14 cellular contexts compared by ENCODE assay signal in genomic region chr22:33054276-33054675, GRCh38. TPM values are rescaled to one million over a fixed set of nuclear protein-coding genes. Genes with fewer than 3 reads are reported as not detected.
"Had no signal": no experiment of that assay in that cellular context is flagged by ENCODE, and none has a peak within 500 bp of the region (broad histone marks: within the 10 kb centered on the region; RNA-seq: fewer than 3 reads in every experiment).

No MANE protein-coding gene starts in this region.

- H2AFZ ChIP-seq: parathyroid adenoma had no signal

- H3K4me3 Mint-ChIP-seq: activated CD4-positive, alpha-beta T cell treated with anti-CD3 and anti-CD28 coated beads, Interleukin-2, amount 10 ng/mL, durations not matched to agents 24 days and 14 days; T-helper 1 cell treated with Interleukin-12 subunit alpha and Interleukin-12 subunit beta and Interleukin-4 antibody, amounts not matched to agents 30 μg/mL and 1 μg/mL, for 36 hours had no signal

- H3K9ac ChIP-seq: parathyroid adenoma had no signal

- H3K9me3 Mint-ChIP-seq: activated CD4-positive, alpha-beta T cell treated with anti-CD3 and anti-CD28 coated beads, Interleukin-2, amount 10 ng/mL, durations not matched to agents 24 days and 14 days; T-helper 1 cell treated with Interleukin-12 subunit alpha and Interleukin-12 subunit beta and Interleukin-4 antibody, amounts not matched to agents 30 μg/mL and 1 μg/mL, for 36 hours had no signal

- H3K27ac Mint-ChIP-seq: activated CD4-positive, alpha-beta T cell treated with anti-CD3 and anti-CD28 coated beads, Interleukin-2, amount 10 ng/mL, durations not matched to agents 24 days and 14 days; T-helper 1 cell treated with Interleukin-12 subunit alpha and Interleukin-12 subunit beta and Interleukin-4 antibody, amounts not matched to agents 30 μg/mL and 1 μg/mL, for 36 hours had no signal

- H3K79me2 ChIP-seq: parathyroid adenoma had no signal

- DNase-seq: activated CD4-positive, alpha-beta T cell treated with anti-CD3 and anti-CD28 coated beads, Interleukin-2, amount 10 ng/mL, durations not matched to agents 24 days and 14 days; activated CD4-positive, CD25-positive, alpha-beta regulatory T cell; activated naive CD4-positive, alpha-beta T cell; activated T-cell treated with anti-CD3 and anti-CD28 coated beads for 4 hours; anterior cingulate cortex; cortex of kidney; effector CD8-positive, alpha-beta T cell; foreskin fibroblast; islet precursor cell; stimulated activated CD4-positive, alpha-beta T cell treated with anti-CD3 and anti-CD28 coated beads, Interleukin-2, amount 100 ng/mL, for 24 hours had no signal

- H3K27ac ChIP-seq: neutrophil, parathyroid adenoma had no signal

- H3K36me3 ChIP-seq: neutrophil had no signal

- H3K4me3 ChIP-seq: lung had no signal

- H3K4me1 Mint-ChIP-seq: activated CD4-positive, alpha-beta T cell treated with anti-CD3 and anti-CD28 coated beads, Interleukin-2, amount 10 ng/mL, durations not matched to agents 24 days and 14 days had no signal

- H3K9me3 ChIP-seq: neutrophil had no signal

RNA-seq across cellular contexts. Expression of gene SYN3, which starts 3.9 kb away (rescaled TPM):
- total RNA-seq: activated CD4-positive, alpha-beta T cell treated with anti-CD3 and anti-CD28 coated beads, Interleukin-2, amount 10 ng/mL, durations not matched to agents 24 days and 14 days had no signal
